In the genomic region with DNA sequence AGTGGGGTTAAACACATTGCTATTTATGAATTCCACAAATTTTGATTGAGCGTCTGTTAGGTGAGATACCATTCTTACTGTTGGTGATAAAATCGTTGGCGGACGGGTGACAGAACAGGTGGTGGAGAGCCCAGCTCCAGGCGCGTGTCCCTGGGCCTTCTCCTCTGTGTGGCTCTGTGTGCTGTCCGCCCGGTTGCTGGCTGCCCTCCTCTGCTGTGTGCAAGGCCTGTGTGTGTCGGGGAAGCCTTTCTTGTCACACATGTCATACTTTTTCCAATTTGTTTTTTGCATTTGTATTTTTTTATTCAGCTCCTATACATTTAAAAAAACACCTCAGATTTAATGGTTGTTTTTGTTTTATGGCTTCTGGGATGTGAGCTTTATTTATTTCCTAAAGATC, we compare ENCODE assay signal across 22 cellular contexts.
"Had no signal": no experiment of that assay in that cellular context is flagged by ENCODE, and none has a peak within 500 bp of the region (broad histone marks: within the 10 kb centered on the region; RNA-seq: fewer than 3 reads in every experiment).

No MANE protein-coding gene starts in this region.

- H3K36me3 ChIP-seq: uterus had no signal

- H3K4me1 Mint-ChIP-seq: mesothelial cell of epicardium, neural crest cell had no signal

- H3K27me3 ChIP-seq: gastrocnemius medialis, neutrophil, pancreas, testis, tibial artery, upper lobe of left lung, uterus had no signal

- H3K9me3 ChIP-seq: gastrocnemius medialis, mucosa of descending colon, neutrophil, pancreas, testis, tibial artery, upper lobe of left lung, uterus had no signal

- DNase-seq: cortex of kidney; effector memory CD8-positive, alpha-beta T cell; foreskin fibroblast; gastrocnemius medialis; mucosa of descending colon; naive B cell; pancreas; stimulated activated CD4-positive, alpha-beta T cell treated with anti-CD3 and anti-CD28 coated beads, Interleukin-4, amount 100 ng/mL, for 4 hours; stimulated activated naive CD8-positive, alpha-beta T cell treated with anti-CD3 and anti-CD28 coated beads, Interleukin-15, Interleukin-2, amounts not matched to agents 100 U/mL and 50 U/mL, for 24 hours; substantia nigra; testis; tibial artery; upper lobe of left lung; uterus had no signal

- ATAC-seq: effector memory CD8-positive, alpha-beta T cell; gastrocnemius medialis; mucosa of descending colon; natural killer cell treated with Interleukin-12 subunit alpha and Interleukin-12 subunit beta and Interleukin-15 and Interleukin-18, amount 100 ng/mL, for 72 hours; pancreas; sciatic nerve; stimulated activated memory B cell treated with anti-CD40 and anti-IgM and Interleukin-4, amounts not matched to agents 10 μg/mL and 1 μg/mL and 100 μg/mL, for 72 hours; stimulated activated naive CD8-positive, alpha-beta T cell treated with anti-CD3 and anti-CD28 coated beads, Interleukin-15, Interleukin-2, amounts not matched to agents 100 U/mL and 50 U/mL, for 24 hours had no signal

- H3K4me3 Mint-ChIP-seq: effector memory CD8-positive, alpha-beta T cell; memory B cell; mesothelial cell of epicardium; naive B cell; natural killer cell treated with Interleukin-12 subunit alpha and Interleukin-12 subunit beta and Interleukin-15 and Interleukin-18, amount 100 ng/mL, for 72 hours; neural crest cell; stimulated activated memory B cell treated with anti-CD40 and anti-IgM and Interleukin-4, amounts not matched to agents 10 μg/mL and 1 μg/mL and 100 μg/mL, for 72 hours had no signal

- H3K4me1 ChIP-seq: pancreas, testis, uterus had no signal

- H3K27ac Mint-ChIP-seq: effector memory CD8-positive, alpha-beta T cell; memory B cell; mesothelial cell of epicardium; natural killer cell treated with Interleukin-12 subunit alpha and Interleukin-12 subunit beta and Interleukin-15 and Interleukin-18, amount 100 ng/mL, for 72 hours; stimulated activated memory B cell treated with anti-CD40 and anti-IgM and Interleukin-4, amounts not matched to agents 10 μg/mL and 1 μg/mL and 100 μg/mL, for 72 hours had no signal

- H3K9me3 Mint-ChIP-seq: effector memory CD8-positive, alpha-beta T cell; memory B cell; mesothelial cell of epicardium; naive B cell; natural killer cell treated with Interleukin-12 subunit alpha and Interleukin-12 subunit beta and Interleukin-15 and Interleukin-18, amount 100 ng/mL, for 72 hours; neural crest cell; stimulated activated memory B cell treated with anti-CD40 and anti-IgM and Interleukin-4, amounts not matched to agents 10 μg/mL and 1 μg/mL and 100 μg/mL, for 72 hours had no signal

- H3K4me3 ChIP-seq: gastrocnemius medialis, lung, mucosa of descending colon, pancreas, testis, tibial artery, upper lobe of left lung, uterus had no signal

- H3K27me3 Mint-ChIP-seq: effector memory CD8-positive, alpha-beta T cell; memory B cell; naive B cell; natural killer cell treated with Interleukin-12 subunit alpha and Interleukin-12 subunit beta and Interleukin-15 and Interleukin-18, amount 100 ng/mL, for 72 hours; stimulated activated memory B cell treated with anti-CD40 and anti-IgM and Interleukin-4, amounts not matched to agents 10 μg/mL and 1 μg/mL and 100 μg/mL, for 72 hours had no signal

- H3K27ac ChIP-seq: gastrocnemius medialis, neutrophil, pancreas, testis, tibial artery, upper lobe of left lung, uterus had no signal
